ENCODE assay signal across 19 cellular contexts in genomic region chrX:104803219-104803618, GRCh38.
"Had no signal": no experiment of that assay in that cellular context is flagged by ENCODE, and none has a peak within 500 bp of the region (broad histone marks: within the 10 kb centered on the region; RNA-seq: fewer than 3 reads in every experiment).

No MANE protein-coding gene starts in this region.

- H3K27me3 ChIP-seq: Peyer's patch, SJSA1 had no signal

- H3K4me1 ChIP-seq: Peyer's patch, SJSA1 had no signal

- H3K36me3 ChIP-seq: Peyer's patch, SJSA1 had no signal

- H3K9me3 ChIP-seq: Peyer's patch, SJSA1 had no signal

- H3K27ac ChIP-seq: Peyer's patch, SJSA1, SK-N-MC had no signal

- H3K4me3 ChIP-seq: Peyer's patch, SJSA1, SK-N-MC had no signal

- DNase-seq: KBM-7, MV-4-11, NCI-H1048, NCI-H1105, NCI-H1417 treated with DMSO at 0.1 percent for 48 hours, NCI-H146, NCI-H1694 treated with DMSO at 0.1 percent for 48 hours, NCI-H1930, NCI-H2081, NCI-H2107, NCI-H2227 treated with DMSO at 0.1 percent for 48 hours, NCI-H524, NCI-H69, NCI-H774, Peyer's patch, Right ventricle myocardium superior, SIG-M5 had no signal
